In genomic region chrX:124378643-124379042, GRCh38 we compare ENCODE assay signal across 25 cellular contexts. TPM values are rescaled to one million over a fixed set of nuclear protein-coding genes. Genes with fewer than 3 reads are reported as not detected.
DNase-seq lines count a peak whose midpoint lies in the region; ATAC-seq, FAIRE-seq and TF ChIP-seq lines count a peak whose summit lies in the region.
"Had no signal": no experiment of that assay in that cellular context is flagged by ENCODE, and none has a peak within 500 bp of the region (broad histone marks: within the 10 kb centered on the region; RNA-seq: fewer than 3 reads in every experiment).

No MANE protein-coding gene starts in this region.

- H3K27ac Mint-ChIP-seq in mesothelial cell of epicardium, result peak overlapping the region; percentile 51

- H3K4me1 ChIP-seq in DND-41 (ENCODE audit: insufficient read depth, low read length) (peaks cover 59% of the 10 kb centered on the region), left ventricle myocardium inferior (no peaks in the 10 kb centered on the region)
- H3K4me1 ChIP-seq: SJSA1 had no signal

- no peak for ATAC-seq in DND-41 (ENCODE audit: insufficient read depth, low read depth)
- ATAC-seq in GM18519 (IDR thresholded peaks at IDR 0.05; ENCODE audit: low FRiP score, unreplicated experiment), result no peak
- ATAC-seq: Right ventricle myocardium inferior had no signal

- no peaks in the 10 kb centered on the region for H3K36me3 Mint-ChIP-seq in mesothelial cell of epicardium

- no peak overlapping the region for H2AFZ ChIP-seq in DND-41 (ENCODE audit: low read depth, low read length)

- H3K4me2 ChIP-seq in DND-41 (ENCODE audit: insufficient read depth, low read length), result no peak overlapping the region

- TF ChIP-seq CTCF in DND-41 (IDR thresholded peaks at IDR 0.05; ENCODE audit: borderline replicate concordance, extremely low read depth, low read length, poor library complexity, severe bottlenecking), result no peak
- TF ChIP-seq CTCF in mesothelial cell of epicardium (IDR thresholded peaks at IDR 0.05; ENCODE audit: unreplicated experiment), result no peak
- TF ChIP-seq CTCF in left ventricle myocardium inferior (IDR thresholded peaks at IDR 0.05; ENCODE audit: borderline replicate concordance), result no peak

- H3K27me3 Mint-ChIP-seq in mesothelial cell of epicardium (ENCODE audit: low read depth), result no peaks in the 10 kb centered on the region
- H3K27me3 Mint-ChIP-seq: CD4-positive, CD25-positive, alpha-beta regulatory T cell had no signal

- H3K9me3 ChIP-seq in DND-41 (ENCODE audit: insufficient read depth, low read length, severe bottlenecking) (no peaks in the 10 kb centered on the region), left ventricle myocardium inferior (replicated peaks) (no peaks in the 10 kb centered on the region)
- H3K9me3 ChIP-seq: SJSA1 had no signal

- H3K4me3 Mint-ChIP-seq in mesothelial cell of epicardium, result no peak overlapping the region
- H3K4me3 Mint-ChIP-seq: CD4-positive, CD25-positive, alpha-beta regulatory T cell had no signal

- H3K27me3 ChIP-seq in DND-41 (ENCODE audit: insufficient read depth, low read length, poor library complexity) (no peaks in the 10 kb centered on the region), left ventricle myocardium inferior (ENCODE audit: low read depth) (no peaks in the 10 kb centered on the region)
- H3K27me3 ChIP-seq: SJSA1 had no signal

- no peak for DNase-seq in DND-41
- no peak for DNase-seq in GM19239 (ENCODE audit: insufficient read length, low spot score)
- peak; percentile 6 for DNase-seq in OCI-M1 (lab: John Stamatoyannopoulos, UW)
- DNase-seq in mesothelial cell of epicardium (ENCODE audit: low spot score in 2 of 2, unreplicated experiment in 2 of 2), result no peak
- DNase-seq in left ventricle myocardium inferior, result no peak
- DNase-seq in NCI-H2196 treated with DMSO at 0.1 percent for 48 hours (lab: John Stamatoyannopoulos, UW; ENCODE audit: unreplicated experiment), result no peak
- DNase-seq in RPMI8226, result no peak
- DNase-seq: CD4-positive, CD25-positive, alpha-beta regulatory T cell; COR-L47; DMS 273 treated with DMSO at 0.1 percent for 48 hours; DMS79 treated with DMSO at 0.1 percent for 48 hours; IMR-90; NCI-H1105; NCI-H146; NCI-H2029; NCI-H345; NCI-H524; NCI-H774 had no signal

- H3K79me2 ChIP-seq in DND-41 (ENCODE audit: insufficient read depth, low read length), result no peaks in the 10 kb centered on the region

- H3K4me1 Mint-ChIP-seq in mesothelial cell of epicardium, result peaks cover 14% of the 10 kb centered on the region

- no peak overlapping the region for H3K4me3 ChIP-seq in DND-41 (ENCODE audit: low read depth in 1 of 2, low read length in 2 of 2)
- no peak overlapping the region for H3K4me3 ChIP-seq in left ventricle myocardium inferior
- H3K4me3 ChIP-seq: SJSA1 had no signal

- H4K20me1 ChIP-seq in DND-41 (ENCODE audit: insufficient read depth, low read length), result no peaks in the 10 kb centered on the region

- H3K9ac ChIP-seq in DND-41 (ENCODE audit: low read depth, low read length), result no peak overlapping the region

- FAIRE-seq in GM19239 (lab: Jason Lieb, UNC), result peak; percentile 44
- FAIRE-seq: GM18507, RCC 7860 had no signal

- peak overlapping the region; percentile 52 for H3K27ac ChIP-seq in DND-41 (ENCODE audit: low read length)
- H3K27ac ChIP-seq in left ventricle myocardium inferior (replicated peaks), result no peak overlapping the region
- H3K27ac ChIP-seq: SJSA1 had no signal

- H3K9me3 Mint-ChIP-seq in mesothelial cell of epicardium, result no peaks in the 10 kb centered on the region
- H3K9me3 Mint-ChIP-seq: CD4-positive, CD25-positive, alpha-beta regulatory T cell had no signal

- peaks cover 13% of the 10 kb centered on the region for H3K36me3 ChIP-seq in DND-41 (ENCODE audit: insufficient read depth, low read length)
- H3K36me3 ChIP-seq in left ventricle myocardium inferior, result no peaks in the 10 kb centered on the region
- H3K36me3 ChIP-seq: SJSA1 had no signal

- intact Hi-C loops in left ventricle myocardium inferior (cut with micrococcal nuclease), result no loop called here

RNA-seq across cellular contexts. Expression of gene SH2D1A, which starts 32.3 kb away (rescaled TPM):
- total RNA-seq in mesothelial cell of epicardium, result not detected in 3 replicates
- total RNA-seq in left ventricle myocardium inferior, result 0.30 TPM
- total RNA-seq: G401, H4, IMR-90, Right ventricle myocardium inferior, SJSA1 had no signal

RNA-seq across cellular contexts. Expression of gene TEX13D, which starts 46.2 kb away (rescaled TPM):
- total RNA-seq in mesothelial cell of epicardium (not detected in 3 replicates), left ventricle myocardium inferior (not detected)
- total RNA-seq: CD4-positive, CD25-positive, alpha-beta regulatory T cell; G401; H4; IMR-90; Right ventricle myocardium inferior; SJSA1 had no signal
